14 cellular contexts compared by ENCODE assay signal in the genomic region with DNA sequence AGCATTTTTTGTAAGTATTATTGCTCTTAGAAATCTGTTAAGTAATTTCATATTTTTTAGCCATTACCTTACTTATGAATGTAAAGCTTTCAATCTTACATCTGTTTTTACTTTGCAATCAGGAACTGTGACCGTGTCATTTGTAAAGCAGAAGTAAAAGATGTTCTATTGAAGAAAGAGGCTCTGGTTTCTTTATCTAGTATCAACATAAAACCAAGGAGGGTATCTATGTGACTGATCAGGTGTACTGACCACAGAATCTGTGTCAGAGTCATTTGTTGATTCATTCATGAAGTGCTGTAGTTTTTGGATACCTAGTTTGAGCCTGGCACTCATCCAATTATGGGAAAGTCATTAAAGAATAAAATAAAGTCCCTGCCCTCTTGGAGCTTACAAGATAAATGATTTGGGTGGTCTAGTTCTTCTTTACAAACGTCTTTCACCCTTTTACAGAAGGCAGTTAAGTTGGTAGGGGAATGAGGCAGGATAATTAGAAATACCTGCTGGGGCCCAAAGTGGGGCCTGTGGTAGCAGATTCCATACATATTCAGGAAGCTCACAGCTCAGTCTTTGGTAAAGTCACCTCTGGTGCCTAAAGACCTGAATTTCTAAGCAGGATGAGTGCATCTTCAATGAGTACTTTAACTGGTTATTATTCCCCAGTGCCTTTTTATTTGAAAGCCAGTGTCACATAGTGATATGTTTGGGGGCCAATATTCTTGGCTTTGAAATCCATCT.
DNase-seq lines count a peak whose midpoint lies in the region; ATAC-seq, FAIRE-seq and TF ChIP-seq lines count a peak whose summit lies in the region.
"Had no signal": no experiment of that assay in that cellular context is flagged by ENCODE, and none has a peak within 500 bp of the region (broad histone marks: within the 10 kb centered on the region; RNA-seq: fewer than 3 reads in every experiment).

No MANE protein-coding gene starts in this region.

- TF ChIP-seq CTCF in smooth muscle cell (IDR thresholded peaks at IDR 0.05; ENCODE audit: borderline replicate concordance, insufficient read depth, poor library complexity, severe bottlenecking) (no peak), psoas muscle (IDR thresholded peaks at IDR 0.05) (no peak)

- H3K9ac ChIP-seq in smooth muscle cell (ENCODE audit: low read depth): no peak overlapping the region

- FAIRE-seq in RCC 7860 (lab: Jason Lieb, UNC): no peak

- H3K4me1 ChIP-seq in smooth muscle cell (ENCODE audit: low read depth): no peaks in the 10 kb centered on the region
- no peaks in the 10 kb centered on the region for H3K4me1 ChIP-seq in psoas muscle

- H3K27ac ChIP-seq in smooth muscle cell (ENCODE audit: low read depth) (no peak overlapping the region), psoas muscle (no peak overlapping the region)

- no peaks in the 10 kb centered on the region for H4K20me1 ChIP-seq in smooth muscle cell (ENCODE audit: low read depth)

- no peaks in the 10 kb centered on the region for H3F3A ChIP-seq in smooth muscle cell (ENCODE audit: low read depth)

- peaks cover 4% of the 10 kb centered on the region for H3K27me3 ChIP-seq in smooth muscle cell (ENCODE audit: low read depth)
- no peaks in the 10 kb centered on the region for H3K27me3 ChIP-seq in psoas muscle (ENCODE audit: insufficient read depth in 3 of 3, low read length in 2 of 3)

- 55% methylated on average over 2 of the region's 2 CpGs for WGBS in smooth muscle cell (ENCODE audit: low lambda C conversion rate)
- 64 to 75% (median 71%) methylated on average over 2 of the region's 2 CpGs for WGBS in psoas muscle, 3 donors

- H3K36me3 ChIP-seq in smooth muscle cell (ENCODE audit: low read depth): no peaks in the 10 kb centered on the region
- no peaks in the 10 kb centered on the region for H3K36me3 ChIP-seq in psoas muscle (ENCODE audit: insufficient read depth in 1 of 2, low read depth in 1 of 2)

- no peaks in the 10 kb centered on the region for H3K9me3 ChIP-seq in smooth muscle cell (replicated peaks; ENCODE audit: low read depth)
- no peaks in the 10 kb centered on the region for H3K9me3 ChIP-seq in psoas muscle

- no peaks in the 10 kb centered on the region for H3K79me2 ChIP-seq in smooth muscle cell (ENCODE audit: low read depth)

- no peak overlapping the region for H3K4me3 ChIP-seq in smooth muscle cell
- H3K4me3 ChIP-seq in psoas muscle: no peak overlapping the region

- ATAC-seq in GM19324 (IDR thresholded peaks at IDR 0.05; ENCODE audit: low FRiP score, unreplicated experiment) (peak; percentile 52), HG02571 (IDR thresholded peaks at IDR 0.05; ENCODE audit: unreplicated experiment) (peak; percentile 72), HG03280 (IDR thresholded peaks at IDR 0.05; ENCODE audit: unreplicated experiment) (peak; percentile 92), psoas muscle (no peak)
- ATAC-seq: activated CD8-positive, alpha-beta memory T cell treated with anti-CD3 and anti-CD28 coated beads, Interleukin-2, amount 10 ng/mL, durations not matched to agents 7 days and 5 days; Panc1 had no signal

- no peak overlapping the region for H3K4me2 ChIP-seq in smooth muscle cell

- intact Hi-C loops in psoas muscle (cut with DNase I): no loop called here

- no peak for DNase-seq in smooth muscle cell (lab: John Stamatoyannopoulos, UW; ENCODE audit: unreplicated experiment)
- DNase-seq in RCC 7860 (ENCODE audit: low spot score): no peak
- no peak for DNase-seq in activated CD4-positive, alpha-beta T cell treated with anti-CD3 and anti-CD28 coated beads, Interleukin-2, amount 50 U/mL, for 1 hour
- DNase-seq in psoas muscle: no peak
- DNase-seq: activated CD8-positive, alpha-beta memory T cell treated with anti-CD3 and anti-CD28 coated beads, Interleukin-2, amount 10 ng/mL, durations not matched to agents 7 days and 5 days; activated naive CD8-positive, alpha-beta T cell treated with anti-CD3 and anti-CD28 coated beads, Interleukin-2, amount 10 ng/mL, durations not matched to agents 7 days and 5 days; COR-L47; KBM-7; NCI-H2171; stimulated activated CD4-positive, alpha-beta T cell treated with anti-CD3 and anti-CD28 coated beads, Interleukin-4, amount 100 ng/mL, for 1 hour had no signal

- peak overlapping the region; percentile 8 for H2AFZ ChIP-seq in smooth muscle cell (ENCODE audit: low read depth)

Comparison
In these comparisons a context has a peak if more than half of its experiments do, and no peak if none do; other contexts are left out.
1. ATAC-seq: peak in GM19324 (single experiment), HG02571 (single experiment) and HG03280 (single experiment); none in psoas muscle (0 of 4).